ENCODE assay signal across 8 cellular contexts in genomic region chr1:207828485-207829158, GRCh38.
DNase-seq lines count a peak whose midpoint lies in the region; ATAC-seq and TF ChIP-seq lines count a peak whose summit lies in the region.

No MANE protein-coding gene starts in this region.

- H3K9me3 ChIP-seq in BLaER1 treated with 17β-estradiol and CSF1 and Interleukin-3, amounts not matched to agents 10 nM and 100 nM (replicated peaks in 1 of 11): no peaks in the 10 kb centered on the region
- no peaks in the 10 kb centered on the region for H3K9me3 ChIP-seq in gastroesophageal sphincter

- H3K27ac ChIP-seq in BLaER1 treated with 17β-estradiol and CSF1 and Interleukin-3, amounts not matched to agents 10 nM and 100 nM: peak overlapping the region in 9 of 11 experiments; percentile 25 to 70 (median 60); a peak in 17 of 22 replicates
- peak overlapping the region; percentile 79 to 99 (median 98) for H3K27ac ChIP-seq in gastroesophageal sphincter
- H3K27ac ChIP-seq in urinary bladder (ENCODE audit: low read depth): peak overlapping the region; percentile 55

- H3K36me3 ChIP-seq in BLaER1 treated with 17β-estradiol and CSF1 and Interleukin-3, amounts not matched to agents 10 nM and 100 nM: no peaks in the 10 kb centered on the region
- H3K36me3 ChIP-seq in gastroesophageal sphincter (no peaks in the 10 kb centered on the region), urinary bladder (ENCODE audit: insufficient read depth) (no peaks in the 10 kb centered on the region)

- peaks cover 0 to 8% (median 0%) of the 10 kb centered on the region in 11 experiments; a peak in 4 of 22 replicates for H4K20me1 ChIP-seq in BLaER1 treated with 17β-estradiol and CSF1 and Interleukin-3, amounts not matched to agents 10 nM and 100 nM

- no peak overlapping the region; a peak in 1 of 20 replicates for H3K4me3 ChIP-seq in BLaER1 treated with 17β-estradiol and CSF1 and Interleukin-3, amounts not matched to agents 10 nM and 100 nM
- H3K4me3 ChIP-seq in gastroesophageal sphincter (no peak overlapping the region), urinary bladder (ENCODE audit: low read depth, low read length) (no peak overlapping the region)

- TF ChIP-seq POLR2A in gastroesophageal sphincter (IDR thresholded peaks at IDR 0.05): no peak

- peak; percentile 83 to 98 (median 95) for TF ChIP-seq CTCF in gastroesophageal sphincter (IDR thresholded peaks at IDR 0.05)

- H3K4me1 ChIP-seq in BLaER1 treated with 17β-estradiol and CSF1 and Interleukin-3, amounts not matched to agents 10 nM and 100 nM: peaks cover 52 to 82% (median 65%) of the 10 kb centered on the region in 10 experiments
- peaks cover 29 to 92% (median 80%) of the 10 kb centered on the region in 3 donors for H3K4me1 ChIP-seq in gastroesophageal sphincter
- H3K4me1 ChIP-seq in urinary bladder (ENCODE audit: insufficient read depth): peaks cover 5% of the 10 kb centered on the region

- H3K9ac ChIP-seq in BLaER1 treated with 17β-estradiol and CSF1 and Interleukin-3, amounts not matched to agents 10 nM and 100 nM: peak overlapping the region in 9 of 11 experiments; percentile 15 to 60 (median 44); a peak in 11 of 22 replicates

- H3K27me3 ChIP-seq in BLaER1 treated with 17β-estradiol and CSF1 and Interleukin-3, amounts not matched to agents 10 nM and 100 nM: no peaks in the 10 kb centered on the region
- no peaks in the 10 kb centered on the region for H3K27me3 ChIP-seq in gastroesophageal sphincter

- ATAC-seq in GM19351 (IDR thresholded peaks at IDR 0.05; ENCODE audit: unreplicated experiment) (peak; percentile 21), gastroesophageal sphincter (peak; percentile 65)

- peak overlapping the region; percentile 14 to 96 (median 79); a peak in 20 of 22 replicates for H3K4me2 ChIP-seq in BLaER1 treated with 17β-estradiol and CSF1 and Interleukin-3, amounts not matched to agents 10 nM and 100 nM

- WGBS in gastroesophageal sphincter (ENCODE audit: low coverage in 1 of 2), 2 donors: 50 to 60% methylated on average over 2 of the region's 2 CpGs
- 51% methylated on average over 2 of the region's 2 CpGs for WGBS in urinary bladder

- TF ChIP-seq EP300 in gastroesophageal sphincter (IDR thresholded peaks at IDR 0.05): no peak

- DNase-seq in HuH-7 (ENCODE audit: low spot score): peak; percentile 68
- DNase-seq in RPMI7951 (ENCODE audit: low read depth): peak; percentile 70
- peak; percentile 68 for DNase-seq in activated naive CD4-positive, alpha-beta T cell treated with anti-CD3 and anti-CD28 coated beads, Interleukin-2, amount 50 U/mL, for 16 hours
- DNase-seq in occipital lobe (lab: John Stamatoyannopoulos, UW): peak; percentile 49
